ENCODE assay signal across 1 cellular context in the genomic region with DNA sequence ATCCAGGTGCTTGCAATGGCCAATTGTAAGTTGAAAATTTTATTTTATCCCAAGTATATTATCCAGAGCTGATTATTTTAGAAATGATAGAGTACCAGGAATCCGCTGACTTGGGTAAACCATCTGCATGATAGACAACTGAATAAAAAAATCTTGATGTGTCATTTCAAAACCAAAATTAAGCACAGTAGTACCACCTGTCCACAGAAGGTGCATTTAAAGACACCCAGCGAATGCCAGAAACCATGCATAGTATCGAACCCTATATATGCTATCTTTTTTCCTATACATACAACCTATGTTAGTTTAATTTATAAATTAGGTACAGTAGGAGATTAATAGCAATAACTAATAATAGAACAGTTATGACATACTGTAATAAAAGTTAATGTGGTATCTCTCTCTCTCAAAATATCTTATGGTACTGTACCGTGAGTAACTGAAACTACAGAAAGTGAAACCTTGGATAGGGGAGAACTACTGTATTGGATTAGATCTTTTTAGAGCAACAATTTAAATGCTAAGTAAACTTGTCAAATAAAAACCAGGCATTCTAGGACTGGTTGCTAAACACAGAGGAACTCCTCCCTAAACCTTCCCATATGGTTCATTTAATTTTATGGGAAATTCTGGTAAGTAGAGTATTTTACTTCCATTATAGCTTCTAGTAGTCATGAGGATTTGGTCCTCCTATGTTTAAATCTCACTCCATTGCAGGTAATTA.
TF ChIP-seq lines count a peak whose summit lies in the region.

No MANE protein-coding gene starts in this region.

TF ChIP-seq in SK-N-SH, 30 proteins besides CTCF, POLR2A, EP300 and RAD21 (continued from another document):
- TF ChIP-seq NFIC (IDR thresholded peaks at IDR 0.05; ENCODE audit: borderline replicate concordance), result no peak
